38 cellular contexts compared by ENCODE assay signal in the genomic region with DNA sequence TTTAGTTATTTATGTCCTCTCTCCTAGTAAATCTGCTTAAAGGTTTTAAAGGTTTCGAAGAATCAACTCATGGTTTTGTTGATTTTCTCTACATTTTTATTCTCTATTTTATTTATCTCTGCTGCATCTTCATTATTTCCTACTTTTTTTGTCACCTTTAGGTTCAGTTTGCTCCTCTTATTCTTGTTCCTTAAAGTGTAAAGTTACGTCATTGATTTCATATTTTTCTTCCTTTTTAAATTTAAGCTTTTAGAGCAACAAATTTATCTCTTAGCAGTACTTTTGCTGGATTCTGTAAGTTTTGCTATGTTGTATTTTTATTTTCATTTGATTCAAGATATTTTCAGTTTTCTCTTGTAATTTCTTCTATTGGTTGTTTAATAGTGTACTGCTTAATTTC. TPM values are rescaled to one million over a fixed set of nuclear protein-coding genes. Genes with fewer than 3 reads are reported as not detected.
"Had no signal": no experiment of that assay in that cellular context is flagged by ENCODE, and none has a peak within 500 bp of the region (broad histone marks: within the 10 kb centered on the region; RNA-seq: fewer than 3 reads in every experiment).

No MANE protein-coding gene starts in this region.

- H3K4me3 ChIP-seq: adrenal gland, ascending aorta, body of pancreas, breast epithelium, cardiac muscle cell had no signal

- ATAC-seq: activated naive CD4-positive, alpha-beta T cell treated with anti-CD3 and anti-CD28 coated beads, Interleukin-2, amount 50 U/mL, for 72 hours; activated naive CD8-positive, alpha-beta T cell treated with anti-CD3 and anti-CD28 coated beads, Interleukin-2, amount 50 U/mL, for 24 hours; activated T-cell treated with anti-CD3 and anti-CD28 coated beads, Interleukin-2, amount 50 U/mL, for 4 hours; activated T-cell treated with anti-CD3 and anti-CD28 coated beads, Interleukin-2, amount 50 U/mL, for 72 hours; activated T-helper 17 cell treated with anti-CD3 and anti-CD28 coated beads, Interleukin-2, amount 50 U/mL, for 72 hours; body of pancreas had no signal

- FAIRE-seq: astrocyte, bronchial epithelial cell had no signal

- H3K9me3 ChIP-seq: adrenal gland, body of pancreas had no signal

- H3K27me3 ChIP-seq: adrenal gland, ascending aorta, body of pancreas, brain microvascular endothelial cell, breast epithelium, cardiac muscle cell had no signal

- H3K27ac ChIP-seq: adrenal gland, ascending aorta, body of pancreas, brain microvascular endothelial cell, breast epithelium, cardiac muscle cell had no signal

- H3K36me3 ChIP-seq: adrenal gland, ascending aorta, brain microvascular endothelial cell, breast epithelium, cardiac muscle cell had no signal

- H3K4me1 ChIP-seq: adrenal gland, ascending aorta, body of pancreas, breast epithelium had no signal

- DNase-seq: activated effector memory CD4-positive, alpha-beta T cell treated with anti-CD3 and anti-CD28 coated beads, Interleukin-2, amount 50 U/mL, for 16 hours; activated effector memory CD4-positive, alpha-beta T cell treated with Interleukin-2 at 50 U/mL for 16 hours; activated gamma-delta T cell; activated gamma-delta T cell treated with Interleukin-2 at 50 U/mL for 16 hours; activated naive CD4-positive, alpha-beta T cell; activated naive CD4-positive, alpha-beta T cell treated with anti-CD3 and anti-CD28 coated beads for 36 hours; activated naive CD4-positive, alpha-beta T cell treated with anti-CD3 and anti-CD28 coated beads, Interleukin-2, amount 10 ng/mL, durations not matched to agents 7 days and 5 days; activated naive CD4-positive, alpha-beta T cell treated with anti-CD3 and anti-CD28 coated beads, Interleukin-2, amount 50 U/mL, for 16 hours; activated naive CD4-positive, alpha-beta T cell treated with Interleukin-2 at 50 U/mL for 16 hours; activated naive CD8-positive, alpha-beta T cell treated with anti-CD3 and anti-CD28 coated beads for 36 hours; activated naive CD8-positive, alpha-beta T cell treated with anti-CD3 and anti-CD28 coated beads, Interleukin-2, amount 10 ng/mL, durations not matched to agents 7 days and 5 days; activated naive CD8-positive, alpha-beta T cell treated with anti-CD3 and anti-CD28 coated beads, Interleukin-2, amount 50 U/mL, for 24 hours; activated T-cell treated with anti-CD3 and anti-CD28 coated beads, Interleukin-2, amount 50 U/mL, for 1 hour; activated T-cell treated with anti-CD3 and anti-CD28 coated beads, Interleukin-2, amount 50 U/mL, for 24 hours; activated T-cell treated with anti-CD3 and anti-CD28 coated beads, Interleukin-2, amount 50 U/mL, for 4 hours; activated T-cell treated with anti-CD3 and anti-CD28 coated beads, Interleukin-2, amount 50 U/mL, for 48 hours; activated T-cell treated with anti-CD3 and anti-CD28 coated beads, Interleukin-2, amount 50 U/mL, for 72 hours; adrenal gland; amniotic stem cell; amygdala; anterior cingulate cortex; aorta; body of pancreas; brain microvascular endothelial cell; caudate nucleus; central memory CD4-positive, alpha-beta T cell; cerebellar nuclear complex had no signal

RNA-seq across cellular contexts. Expression of a gene that starts 10.7 kb away (rescaled TPM):
- total RNA-seq: activated naive CD4-positive, alpha-beta T cell treated with anti-CD3 and anti-CD28 coated beads for 36 hours; activated naive CD4-positive, alpha-beta T cell treated with anti-CD3 and anti-CD28 coated beads, Interleukin-2, amount 50 U/mL, for 72 hours; activated naive CD8-positive, alpha-beta T cell treated with anti-CD3 and anti-CD28 coated beads, Interleukin-2, amount 10 ng/mL, durations not matched to agents 7 days and 5 days; activated T-cell treated with anti-CD3 and anti-CD28 coated beads, Interleukin-2, amount 50 U/mL, for 4 hours; activated T-cell treated with anti-CD3 and anti-CD28 coated beads, Interleukin-2, amount 50 U/mL, for 72 hours; activated T-helper 1 cell treated with anti-CD3 and anti-CD28 coated beads, Interleukin-12 subunit alpha, Interleukin-12 subunit beta, Interleukin-2, Interleukin-4 antibody, amounts not matched to agents 30 ng/mL and 10 ng/mL and 1 ng/mL, durations not matched to agents 14 hours and 24 hours and 36 hours; activated T-helper 17 cell treated with anti-CD3 and anti-CD28 coated beads, Interleukin-2, amount 50 U/mL, for 72 hours; activated T-helper 2 cell treated with anti-CD3 and anti-CD28 coated beads, Interferon-gamma antibody, Interleukin-2, Interleukin-4, amounts not matched to agents 10 μg/mL and 5 μg/mL and 100 μg/mL, durations not matched to agents 14 hours and 24 hours and 36 hours; ascending aorta; bronchial epithelial cell; cardiac septum; chondrocyte had no signal
